ENCODE assay signal across 15 cellular contexts in genomic region chr17:75273968-75274708, GRCh38. TPM values are rescaled to one million over a fixed set of nuclear protein-coding genes. Genes with fewer than 3 reads are reported as not detected.
DNase-seq lines count a peak whose midpoint lies in the region; ATAC-seq, FAIRE-seq and TF ChIP-seq lines count a peak whose summit lies in the region.
"Had no signal": no experiment of that assay in that cellular context is flagged by ENCODE, and none has a peak within 500 bp of the region (broad histone marks: within the 10 kb centered on the region; RNA-seq: fewer than 3 reads in every experiment).

No MANE protein-coding gene starts in this region.

- peak; percentile 56 for DNase-seq in BE2C
- DNase-seq in H54 (ENCODE audit: insufficient read length, low spot score): peak; percentile 98
- DNase-seq in adipocyte (ENCODE audit: low read depth): peak; percentile 62
- peak; percentile 82 for DNase-seq in iris pigment epithelial cell (ENCODE audit: low read depth)
- DNase-seq in central memory CD4-positive, alpha-beta T cell: no peak
- DNase-seq in HuH-7.5 (ENCODE audit: low spot score): no peak
- no peak for DNase-seq in NCI-H69 (lab: John Stamatoyannopoulos, UW)
- DNase-seq: activated CD4-positive, CD25-positive, alpha-beta regulatory T cell; esophagus squamous epithelium; left lung; NCI-H1436 treated with DMSO at 0.1 percent for 48 hours; trophoblast cell had no signal

- no peak overlapping the region for H3K4me3 ChIP-seq in BE2C (ENCODE audit: low read depth, low read length)
- no peak overlapping the region for H3K4me3 ChIP-seq in adipocyte (ENCODE audit: low read length)
- H3K4me3 ChIP-seq: esophagus squamous epithelium, HAP-1, left lung, prostate gland had no signal

- no peak for TF ChIP-seq POLR2A in H54 (IDR thresholded peaks at IDR 0.05; ENCODE audit: low read depth, low read length)

- H3K27me3 ChIP-seq in BE2C: no peaks in the 10 kb centered on the region
- no peaks in the 10 kb centered on the region for H3K27me3 ChIP-seq in adipocyte (replicated peaks; ENCODE audit: control insufficient read depth, insufficient read depth, low read length)
- H3K27me3 ChIP-seq: esophagus squamous epithelium, left lung had no signal

- H3K9ac ChIP-seq in adipocyte (ENCODE audit: low read length): no peak overlapping the region

- H3K9me3 ChIP-seq in BE2C: no peaks in the 10 kb centered on the region
- H3K9me3 ChIP-seq in adipocyte (ENCODE audit: control insufficient read depth, low read length): no peaks in the 10 kb centered on the region
- H3K9me3 ChIP-seq: esophagus squamous epithelium, HAP-1, left lung, prostate gland had no signal

- no peak for ATAC-seq in HG03342 (IDR thresholded peaks at IDR 0.05; ENCODE audit: unreplicated experiment)
- ATAC-seq: left lung had no signal

- TF ChIP-seq CTCF in BE2C (IDR thresholded peaks at IDR 0.05; ENCODE audit: low read depth, low read length): no peak

- H3K4me1 ChIP-seq in BE2C (peaks cover 19% of the 10 kb centered on the region), adipocyte (ENCODE audit: control insufficient read depth, insufficient read depth, low read length) (peaks cover 49% of the 10 kb centered on the region)

- FAIRE-seq in H54 (lab: Jason Lieb, UNC): peak; percentile 80

- H3K36me3 ChIP-seq in BE2C (peaks cover 19% of the 10 kb centered on the region), adipocyte (ENCODE audit: control insufficient read depth, insufficient read depth, low read length, severe bottlenecking) (peaks cover 5% of the 10 kb centered on the region)
- H3K36me3 ChIP-seq: prostate gland had no signal

RNA-seq across cellular contexts. Expression of gene MIF4GD, which starts 3.1 kb away (rescaled TPM):
- 61.8 TPM for polyA plus RNA-seq in BE2C (2012; ENCODE audit: insufficient read depth, insufficient read length, low read depth)

RNA-seq across cellular contexts. Expression of gene MRPS7, which starts 12.5 kb away (rescaled TPM):
- polyA plus RNA-seq in BE2C (2012; ENCODE audit: insufficient read depth, insufficient read length, low read depth): 232 TPM

RNA-seq across cellular contexts. Expression of gene GGA3, which starts 12.7 kb away (rescaled TPM):
- 66.2 TPM for polyA plus RNA-seq in BE2C (2012; ENCODE audit: insufficient read depth, insufficient read length, low read depth)

RNA-seq across cellular contexts. Expression of gene SLC25A19, which starts 15.1 kb away (rescaled TPM):
- 35.1 TPM for polyA plus RNA-seq in BE2C (2012; ENCODE audit: insufficient read depth, insufficient read length, low read depth)

Comparison
In these comparisons a context has a peak if more than half of its experiments do, and no peak if none do; other contexts are left out.
1. DNase-seq: peak in BE2C (single experiment), H54 (single experiment), adipocyte (single experiment) and iris pigment epithelial cell (single experiment); none in central memory CD4-positive, alpha-beta T cell (single experiment), HuH-7.5 (single experiment) and NCI-H69 (single experiment).